Comparison of ENCODE assay signal across 11 cellular contexts in genomic region chr2:203786912-203787311, GRCh38.
DNase-seq lines count a peak whose midpoint lies in the region; ATAC-seq, FAIRE-seq and TF ChIP-seq lines count a peak whose summit lies in the region.
"Had no signal": no experiment of that assay in that cellular context is flagged by ENCODE, and none has a peak within 500 bp of the region (broad histone marks: within the 10 kb centered on the region; RNA-seq: fewer than 3 reads in every experiment).

No MANE protein-coding gene starts in this region.

- TF ChIP-seq CTCF in NB4 (IDR thresholded peaks at IDR 0.05; ENCODE audit: low read depth, low read length) (no peak), K562 (IDR thresholded peaks at IDR 0.05 in 2 of 3, conservative IDR thresholded peaks at IDR 0.05 in 1 of 3; ENCODE audit: insufficient read depth in 2 of 3, low read depth in 1 of 3, low read length in 3 of 3) (no peak), lower lobe of right lung (IDR thresholded peaks at IDR 0.05) (no peak)

- no peak overlapping the region for H2AFZ ChIP-seq in K562 (ENCODE audit: low read depth, low read length)

- peak; percentile 40 for DNase-seq in AG08395 (ENCODE audit: low spot score)
- peak; percentile 39 for DNase-seq in NB4 (ENCODE audit: low read depth)
- no peak for DNase-seq in K562 (ENCODE audit: extremely low read depth in 1 of 4, low spot score in 3 of 4)
- DNase-seq in lower lobe of right lung, result no peak
- DNase-seq in activated effector memory CD4-positive, alpha-beta T cell treated with anti-CD3 and anti-CD28 coated beads, Interleukin-2, amount 50 U/mL, for 16 hours, result no peak
- DNase-seq in NCI-H2171 treated with DMSO at 0.1 percent for 48 hours (lab: John Stamatoyannopoulos, UW), result no peak
- DNase-seq in T-helper 9 cell, result no peak
- DNase-seq: activated T-cell treated with anti-CD3 and anti-CD28 coated beads for 4 hours; CD4-positive, CD25-positive, alpha-beta regulatory T cell had no signal

- intact Hi-C loops in K562 (cut with micrococcal nuclease) (no loop called here), lower lobe of right lung (cut with DNase I) (no loop called here)

- TF ChIP-seq EP300 in K562 (IDR thresholded peaks at IDR 0.05; ENCODE audit: low read length), result no peak

- in situ Hi-C loops in K562 (cut with MboI), result no loop called here

- H3K27me3 ChIP-seq in K562 (ENCODE audit: control insufficient read depth in 2 of 2, insufficient read depth in 2 of 2, low read length in 2 of 2) (no peaks in the 10 kb centered on the region; a peak in 1 of 5 replicates), lower lobe of right lung (ENCODE audit: low read depth) (no peaks in the 10 kb centered on the region)

- POLR2A ChIA-PET in K562 (lab: Yijun Ruan, JAX), result no interaction called here

- WGBS in K562 (ENCODE audit: insufficient coverage, low coverage, missing lambda C conversion rate), result 2% methylated on average over 4 of the region's 4 CpGs

- H3K9ac ChIP-seq in K562 (ENCODE audit: insufficient read depth in 1 of 2, low read depth in 2 of 2, low read length in 2 of 2), result no peak overlapping the region

- no peak for TF ChIP-seq POLR2A in NB4 (IDR thresholded peaks at IDR 0.05; ENCODE audit: extremely low read depth, insufficient read length)
- TF ChIP-seq POLR2A in K562 (conservative IDR thresholded peaks at IDR 0.05), result no peak

- H4K20me1 ChIP-seq in K562 (replicated peaks; ENCODE audit: control insufficient read depth, insufficient read depth, low read length), result no peaks in the 10 kb centered on the region

- no peak overlapping the region for H3K4me3 ChIP-seq in NB4 (ENCODE audit: low read depth, low read length)
- no peak overlapping the region for H3K4me3 ChIP-seq in K562
- H3K4me3 ChIP-seq in lower lobe of right lung, result no peak overlapping the region
- H3K4me3 ChIP-seq: mucosa of descending colon had no signal

- H3K79me2 ChIP-seq in K562 (ENCODE audit: control insufficient read depth, insufficient read depth, low read length), result no peaks in the 10 kb centered on the region

- H3K27ac ChIP-seq in K562 (ENCODE audit: extremely low read depth, low read depth, low read length) (no peak overlapping the region), lower lobe of right lung (peak overlapping the region; percentile 61)

- no peaks in the 10 kb centered on the region for H3K9me1 ChIP-seq in K562 (ENCODE audit: control insufficient read depth, insufficient read depth, low read length)

- H3K9me3 ChIP-seq in K562 (replicated peaks; ENCODE audit: control insufficient read depth, insufficient read depth, low read depth, low read length) (no peaks in the 10 kb centered on the region), lower lobe of right lung (no peaks in the 10 kb centered on the region)
- H3K9me3 ChIP-seq: mucosa of descending colon had no signal

- H3K36me3 ChIP-seq in K562 (ENCODE audit: control insufficient read depth, insufficient read depth, low read length) (no peaks in the 10 kb centered on the region), lower lobe of right lung (no peaks in the 10 kb centered on the region)

- ATAC-seq in K562 (no peak), lower lobe of right lung (peak; percentile 38 to 45), HG03439 (IDR thresholded peaks at IDR 0.05; ENCODE audit: unreplicated experiment) (no peak)
- ATAC-seq: mucosa of descending colon had no signal

- H3K4me1 ChIP-seq in K562 (replicated peaks in 1 of 2; ENCODE audit: control insufficient read depth in 2 of 2, insufficient read depth in 2 of 2, low read length in 2 of 2), result no peaks in the 10 kb centered on the region
- H3K4me1 ChIP-seq in lower lobe of right lung, result peaks cover 52% of the 10 kb centered on the region

- FAIRE-seq in K562 (lab: Jason Lieb, UNC), result no peak

- no TSS peak for BruUV-seq in K562 (replicated peaks; lab: Mats Ljungman, UMichigan)

- no peak for TF ChIP-seq RAD21 in K562 (CRISPR knock-in tag; conservative IDR thresholded peaks at IDR 0.05 in 1 of 2, IDR thresholded peaks at IDR 0.05 in 1 of 2)

- no peak overlapping the region for H3K4me2 ChIP-seq in K562 (ENCODE audit: insufficient read depth, low read length)

- CTCF ChIA-PET in K562 (lab: Yijun Ruan, JAX; ENCODE audit: low intra/inter-chr PET ratio), result no interaction called here

TF ChIP-seq in K562, 482 proteins besides CTCF, POLR2A, EP300 and RAD21 (continues in another document):
- TF ChIP-seq DPF2 (IDR thresholded peaks at IDR 0.05) (no peak), GTF2F1 (IDR thresholded peaks at IDR 0.05; ENCODE audit: low read depth, low read length) (no peak), CBFB (CRISPR knock-in tag; IDR thresholded peaks at IDR 0.05) (no peak), IRF2 (CRISPR knock-in tag; IDR thresholded peaks at IDR 0.05) (no peak), DIDO1 (tag; IDR thresholded peaks at IDR 0.05; ENCODE audit: low read depth) (no peak), RBFOX2 (IDR thresholded peaks at IDR 0.05; ENCODE audit: low read depth, low read length) (no peak), STAT5A (IDR thresholded peaks at IDR 0.05; ENCODE audit: borderline replicate concordance, low read length) (no peak), ZSCAN32 (CRISPR knock-in tag; IDR thresholded peaks at IDR 0.05) (peak; percentile 61; the same call in 1 of the 2 replicates), CEBPG (CRISPR knock-in tag; IDR thresholded peaks at IDR 0.05) (peak; percentile 20; the same call in 1 of the 2 replicates), CEBPG (tag; conservative IDR thresholded peaks at IDR 0.05 in 1 of 2, IDR thresholded peaks at IDR 0.05 in 1 of 2) (peak; percentile 80 to 86), ZNF444 (CRISPR knock-in tag; IDR thresholded peaks at IDR 0.05) (no peak), ZNF124 (CRISPR knock-in tag; IDR thresholded peaks at IDR 0.05) (no peak), ZNF324 (CRISPR knock-in tag; IDR thresholded peaks at IDR 0.05) (no peak), ZNF785 (CRISPR knock-in tag; IDR thresholded peaks at IDR 0.05) (no peak), HOMEZ (CRISPR knock-in tag; IDR thresholded peaks at IDR 0.05) (no peak), MYNN (IDR thresholded peaks at IDR 0.05) (no peak), MYNN (CRISPR knock-in tag; IDR thresholded peaks at IDR 0.05) (no peak), ELF2 (CRISPR knock-in tag; IDR thresholded peaks at IDR 0.05) (no peak), ATF4 (CRISPR knock-in tag; IDR thresholded peaks at IDR 0.05) (peak; percentile 49; the same call in 1 of the 2 replicates), ATF3 (IDR thresholded peaks at IDR 0.05) (peak; percentile 79), ATF3 (CRISPR knock-in tag; conservative IDR thresholded peaks at IDR 0.05) (no peak), BHLHE40 (IDR thresholded peaks at IDR 0.05; ENCODE audit: low read length) (no peak), MTA2 (IDR thresholded peaks at IDR 0.05; ENCODE audit: low read depth) (no peak), ELK1 (CRISPR knock-in tag; IDR thresholded peaks at IDR 0.05) (no peak), MIER1 (IDR thresholded peaks at IDR 0.05; ENCODE audit: low read depth) (no peak), PHF21A (IDR thresholded peaks at IDR 0.05; ENCODE audit: borderline replicate concordance, low read depth) (no peak), ZNF644 (tag; IDR thresholded peaks at IDR 0.05; ENCODE audit: low read depth) (no peak), CHD1 (IDR thresholded peaks at IDR 0.05; ENCODE audit: low read length) (no peak), SIX5 (IDR thresholded peaks at IDR 0.05; ENCODE audit: borderline replicate concordance in 1 of 2, insufficient read depth in 1 of 2, low read depth in 1 of 2, low read length in 2 of 2) (no peak)

Comparison
In these comparisons a context has a peak if more than half of its experiments do, and no peak if none do; other contexts are left out.
1. DNase-seq: peak in AG08395 (single experiment) and NB4 (single experiment); none in K562 (0 of 4), lower lobe of right lung (single experiment), activated effector memory CD4-positive, alpha-beta T cell treated with anti-CD3 and anti-CD28 coated beads, Interleukin-2, amount 50 U/mL, for 16 hours (single experiment), NCI-H2171 treated with DMSO at 0.1 percent for 48 hours (single experiment) and T-helper 9 cell (single experiment).
2. ATAC-seq: peak in lower lobe of right lung (2 of 2); none in K562 (single experiment) and HG03439 (single experiment).